ENCODE assay signal across 1 cellular context in the genomic region with DNA sequence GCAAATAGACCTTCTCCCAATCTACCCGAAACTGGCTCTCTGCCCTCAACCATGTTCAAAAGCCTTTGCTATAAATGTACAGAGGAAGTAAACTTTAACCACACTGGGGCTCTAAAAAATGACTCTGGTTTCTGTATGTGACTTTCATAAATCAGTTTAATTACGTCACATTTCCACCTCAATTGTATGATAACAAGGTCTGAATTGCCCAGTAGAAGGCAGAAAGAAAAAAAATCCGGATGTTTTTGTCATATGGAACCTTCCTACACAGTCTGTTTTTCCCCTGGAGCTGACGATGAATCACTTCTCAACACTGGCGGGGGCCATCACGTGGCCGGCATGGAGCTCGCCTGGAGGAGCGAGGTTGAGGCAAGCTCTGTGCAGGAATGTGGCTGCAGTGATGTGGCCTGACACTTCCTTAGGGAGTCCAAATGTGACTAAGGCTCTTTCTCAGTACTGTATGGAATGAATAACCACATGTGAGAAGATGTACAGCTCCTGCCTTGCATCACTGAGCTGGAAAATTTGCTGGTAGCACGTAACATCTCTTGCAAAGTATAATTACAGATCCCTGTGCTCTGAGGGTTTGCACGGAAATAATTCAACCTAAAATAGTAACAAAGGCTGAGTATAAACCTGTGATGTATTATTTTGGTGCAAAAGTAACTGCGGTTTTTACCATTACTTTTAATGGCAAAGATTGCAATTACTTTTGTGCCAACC.
TF ChIP-seq lines count a peak whose summit lies in the region.

No MANE protein-coding gene starts in this region.

TF ChIP-seq in IMR-90, 13 proteins besides CTCF, POLR2A, EP300 and RAD21 (continued from another document):
- TF ChIP-seq, protein P1, sequence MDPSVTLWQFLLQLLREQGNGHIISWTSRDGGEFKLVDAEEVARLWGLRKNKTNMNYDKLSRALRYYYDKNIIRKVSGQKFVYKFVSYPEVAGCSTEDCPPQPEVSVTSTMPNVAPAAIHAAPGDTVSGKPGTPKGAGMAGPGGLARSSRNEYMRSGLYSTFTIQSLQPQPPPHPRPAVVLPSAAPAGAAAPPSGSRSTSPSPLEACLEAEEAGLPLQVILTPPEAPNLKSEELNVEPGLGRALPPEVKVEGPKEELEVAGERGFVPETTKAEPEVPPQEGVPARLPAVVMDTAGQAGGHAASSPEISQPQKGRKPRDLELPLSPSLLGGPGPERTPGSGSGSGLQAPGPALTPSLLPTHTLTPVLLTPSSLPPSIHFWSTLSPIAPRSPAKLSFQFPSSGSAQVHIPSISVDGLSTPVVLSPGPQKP (IDR thresholded peaks at IDR 0.05; ENCODE audit: borderline replicate concordance, low read depth, low read length) = no peak
- TF ChIP-seq RCOR1 (IDR thresholded peaks at IDR 0.05; ENCODE audit: insufficient replicate concordance, low read length) = peak; percentile 28
- TF ChIP-seq CEBPB (IDR thresholded peaks at IDR 0.05; ENCODE audit: low read depth, low read length) = peak; percentile 96
- TF ChIP-seq FOS (IDR thresholded peaks at IDR 0.05; ENCODE audit: low read depth, low read length) = peak; percentile 94
- no peak for TF ChIP-seq MAFK (IDR thresholded peaks at IDR 0.05; ENCODE audit: low read depth, low read length)
- TF ChIP-seq NFE2L2 (IDR thresholded peaks at IDR 0.05; ENCODE audit: low read depth, low read length) = peak; percentile 67; the same call in 1 of the 2 replicates
- no peak for TF ChIP-seq RFX5 (IDR thresholded peaks at IDR 0.05; ENCODE audit: low read depth, low read length)
- peak; percentile 95 for TF ChIP-seq BHLHE40 (IDR thresholded peaks at IDR 0.05; ENCODE audit: low read depth, low read length)
- TF ChIP-seq MAZ (IDR thresholded peaks at IDR 0.05; ENCODE audit: borderline replicate concordance, low read depth, low read length) = peak; percentile 100
